3 cellular contexts compared by ENCODE assay signal in genomic region chr19:10449037-10449436, GRCh38.
TF ChIP-seq lines count a peak whose summit lies in the region.

No MANE protein-coding gene starts in this region.

TF ChIP-seq in SK-N-SH, 30 proteins besides CTCF, POLR2A, EP300 and RAD21:
- TF ChIP-seq FOXJ3 (CRISPR knock-in tag; IDR thresholded peaks at IDR 0.05) (no peak), MAX (IDR thresholded peaks at IDR 0.05; ENCODE audit: low read depth) (no peak), ELF1 (IDR thresholded peaks at IDR 0.05) (no peak), TAF1 (IDR thresholded peaks at IDR 0.05; ENCODE audit: borderline replicate concordance, low read depth, low read length) (no peak), YY1 (IDR thresholded peaks at IDR 0.05; ENCODE audit: low read depth) (no peak)

TF ChIP-seq in SK-N-SH treated with all-trans-retinoic acid at 6 μM for 48 hours, 23 proteins besides CTCF, POLR2A, EP300 and RAD21:
- no peak for TF ChIP-seq TCF4 (CRISPR knock-in tag; IDR thresholded peaks at IDR 0.05; ENCODE audit: borderline replicate concordance)
- no peak for TF ChIP-seq GLIS3 (CRISPR knock-in tag; IDR thresholded peaks at IDR 0.05)
- no peak for TF ChIP-seq SNAI2 (CRISPR knock-in tag; IDR thresholded peaks at IDR 0.05)
- TF ChIP-seq PATZ1 (CRISPR knock-in tag; IDR thresholded peaks at IDR 0.05; ENCODE audit: borderline replicate concordance) = no peak
- no peak for TF ChIP-seq PPARA (CRISPR knock-in tag; IDR thresholded peaks at IDR 0.05; ENCODE audit: borderline replicate concordance)
- no peak for TF ChIP-seq CSRNP3 (CRISPR knock-in tag; IDR thresholded peaks at IDR 0.05)

TF ChIP-seq in H1, 55 proteins besides CTCF, POLR2A, EP300 and RAD21:
- TF ChIP-seq NANOG (IDR thresholded peaks at IDR 0.05; ENCODE audit: insufficient read depth, low read depth, low read length, poor library complexity, severe bottlenecking) = no peak
- TF ChIP-seq KDM1A (IDR thresholded peaks at IDR 0.05; ENCODE audit: borderline replicate concordance, low read length) = 0 out of 2 replicates have a peak, but pooled peaks have one; percentile 32
